In the genomic region with DNA sequence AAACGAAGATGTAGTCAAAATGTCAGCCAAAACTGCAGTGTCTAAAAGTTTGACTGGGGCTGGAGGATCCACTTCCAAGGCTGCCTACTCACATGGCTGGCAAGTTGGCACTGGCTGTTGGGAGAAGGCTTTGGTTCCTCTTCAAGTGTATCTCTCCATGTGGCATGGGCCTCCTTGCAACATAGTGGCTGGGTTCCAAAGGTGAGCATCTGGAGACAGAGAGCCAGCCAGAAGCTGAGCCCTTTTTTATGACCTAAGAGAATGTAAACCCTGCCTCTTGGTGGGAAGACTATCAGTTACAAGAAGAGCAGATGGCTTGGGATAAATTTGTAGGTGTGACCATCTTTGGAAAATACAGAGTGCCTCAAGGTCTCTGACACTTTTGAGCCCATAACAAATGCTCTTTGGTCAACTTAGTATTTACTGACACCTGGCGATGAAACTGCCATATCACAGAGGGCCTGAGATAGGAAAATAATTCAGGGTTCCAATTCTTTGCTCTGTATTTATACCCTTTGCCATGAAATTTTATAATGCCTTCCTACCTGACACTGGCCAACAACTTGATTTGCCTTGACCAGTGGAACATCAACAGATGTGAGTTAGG, we compare ENCODE assay signal across 24 cellular contexts. TPM values are rescaled to one million over a fixed set of nuclear protein-coding genes. Genes with fewer than 3 reads are reported as not detected.
DNase-seq lines count a peak whose midpoint lies in the region; ATAC-seq and TF ChIP-seq lines count a peak whose summit lies in the region.
"Had no signal": no experiment of that assay in that cellular context is flagged by ENCODE, and none has a peak within 500 bp of the region (broad histone marks: within the 10 kb centered on the region; RNA-seq: fewer than 3 reads in every experiment).

No MANE protein-coding gene starts in this region.

- DNase-seq in DMS 273 (lab: John Stamatoyannopoulos, UW; ENCODE audit: unreplicated experiment) (peak; percentile 99), LNCaP clone FGC (ENCODE audit: low read depth) (no peak), NCI-H82 treated with DMSO at 0.1 percent for 48 hours (lab: John Stamatoyannopoulos, UW; ENCODE audit: unreplicated experiment) (peak; percentile 45), fibroblast of gingiva (ENCODE audit: low read depth) (peak; percentile 66), pons (ENCODE audit: low spot score) (no peak), omental fat pad (ENCODE audit: low spot score) (no peak), upper lobe of right lung (no peak)
- DNase-seq in activated naive CD4-positive, alpha-beta T cell treated with anti-CD3 and anti-CD28 coated beads, Interleukin-2, amount 50 U/mL, for 16 hours, result no peak
- DNase-seq: activated CD8-positive, alpha-beta memory T cell treated with anti-CD3 and anti-CD28 coated beads, Interleukin-2, amount 50 U/mL, for 48 hours; CD4-positive, CD25-positive, alpha-beta regulatory T cell; DMS153; heart left ventricle; left ventricle myocardium inferior; psoas muscle; stimulated activated naive CD4-positive, alpha-beta T cell treated with Interleukin-2 at 50 U/mL for 16 hours; T-helper 2 cell had no signal

- intact Hi-C loops in upper lobe of right lung (cut with DNase I), result no loop called here

- ATAC-seq in omental fat pad (ENCODE audit: low FRiP score) (no peak), upper lobe of right lung (no peak)
- ATAC-seq: HCT116, heart left ventricle had no signal

- peak; percentile 15; the same call in 1 of the 2 replicates for TF ChIP-seq CTCF in LNCaP clone FGC (IDR thresholded peaks at IDR 0.05; ENCODE audit: control insufficient read depth, extremely low read depth, insufficient read depth)
- no peak for TF ChIP-seq CTCF in omental fat pad (IDR thresholded peaks at IDR 0.05)
- no peak for TF ChIP-seq CTCF in upper lobe of right lung (IDR thresholded peaks at IDR 0.05)

- H3K4me1 ChIP-seq in upper lobe of right lung, result peaks cover 13% of the 10 kb centered on the region
- H3K4me1 ChIP-seq: psoas muscle had no signal

- peaks cover 6% of the 10 kb centered on the region for H3K27me3 ChIP-seq in upper lobe of right lung
- H3K27me3 ChIP-seq: breast epithelium, heart left ventricle, neural progenitor cell, tibial artery had no signal

- no peaks in the 10 kb centered on the region for H3K9me3 ChIP-seq in upper lobe of right lung
- H3K9me3 ChIP-seq: tibial artery had no signal

- H3K4me3 ChIP-seq in LNCaP clone FGC (ENCODE audit: low read depth, low read length) (no peak overlapping the region), upper lobe of right lung (no peak overlapping the region)
- H3K4me3 ChIP-seq: breast epithelium, heart left ventricle, left ventricle myocardium inferior, neural progenitor cell, psoas muscle, skin epidermis, tibial artery had no signal

- H3K36me3 ChIP-seq in upper lobe of right lung, result no peaks in the 10 kb centered on the region
- H3K36me3 ChIP-seq: breast epithelium, heart left ventricle, left ventricle myocardium inferior, neural progenitor cell, tibial artery had no signal

- H3K27ac ChIP-seq in upper lobe of right lung, result no peak overlapping the region
- H3K27ac ChIP-seq: neural progenitor cell, psoas muscle, VCaP had no signal

RNA-seq across cellular contexts. Expression of a gene that starts 31.4 kb away (rescaled TPM):
- total RNA-seq in omental fat pad, result 100 to 1,000 TPM in 1 of 4 donors, 10 to 100 TPM in 3; 67.3 to 115 (median 83.2) TPM
- 91.8 TPM for total RNA-seq in upper lobe of right lung
- total RNA-seq: CD4-positive, CD25-positive, alpha-beta regulatory T cell had no signal

RNA-seq across cellular contexts. Expression of a gene that starts 49.8 kb away (rescaled TPM):
- total RNA-seq in omental fat pad (not detected), upper lobe of right lung (not detected)
- total RNA-seq: breast epithelium; CD4-positive, CD25-positive, alpha-beta regulatory T cell; heart left ventricle; left ventricle myocardium inferior; mucosa of gallbladder; psoas muscle; SK-MEL-5 had no signal

Comparison
In these comparisons a context has a peak if more than half of its experiments do, and no peak if none do; other contexts are left out.
1. DNase-seq: peak in DMS 273 (single experiment), NCI-H82 treated with DMSO at 0.1 percent for 48 hours (single experiment) and fibroblast of gingiva (single experiment); none in LNCaP clone FGC (single experiment), activated naive CD4-positive, alpha-beta T cell treated with anti-CD3 and anti-CD28 coated beads, Interleukin-2, amount 50 U/mL, for 16 hours (single experiment), pons (single experiment), omental fat pad (single experiment) and upper lobe of right lung (single experiment).